23 cellular contexts compared by ENCODE assay signal in the genomic region with DNA sequence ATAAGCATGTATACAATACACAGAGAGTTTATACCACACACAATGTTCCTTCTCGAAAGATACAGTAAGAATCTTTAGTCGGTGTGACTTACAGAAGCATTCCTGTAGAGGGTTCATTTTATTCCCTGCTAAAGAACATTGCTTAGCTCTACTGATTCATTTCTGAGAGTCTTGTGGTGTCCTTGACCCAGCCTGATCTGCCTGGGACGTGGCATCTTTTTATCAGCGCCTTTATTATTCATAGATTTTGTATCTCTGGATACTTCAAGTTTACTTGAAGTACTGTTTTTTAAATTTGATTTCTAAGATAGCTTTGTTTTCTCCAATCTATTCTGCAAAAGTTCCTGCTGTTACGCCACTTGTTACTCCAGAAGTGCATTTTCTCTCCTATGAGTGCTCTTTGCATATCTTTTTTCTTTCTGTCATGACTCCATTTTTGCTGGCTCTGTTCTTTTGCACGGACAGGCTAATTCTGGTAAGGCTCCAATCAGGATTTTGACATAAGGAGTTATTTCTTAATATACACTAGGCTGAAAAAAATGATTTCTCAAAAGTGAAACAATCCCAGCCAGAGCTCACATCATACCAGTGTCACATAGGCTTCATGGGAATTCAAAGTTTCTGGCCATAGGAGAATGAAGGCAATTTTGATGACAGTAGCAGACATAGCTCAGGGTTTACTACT.
"Had no signal": no experiment of that assay in that cellular context is flagged by ENCODE, and none has a peak within 500 bp of the region (broad histone marks: within the 10 kb centered on the region; RNA-seq: fewer than 3 reads in every experiment).

No MANE protein-coding gene starts in this region.

- H3K9me3 ChIP-seq: body of pancreas, esophagus muscularis mucosa, mucosa of descending colon, spleen, suprapubic skin, tibial artery, upper lobe of right lung had no signal

- ATAC-seq: activated CD8-positive, alpha-beta T cell treated with anti-CD3 and anti-CD28 coated beads for 36 hours; activated naive CD8-positive, alpha-beta T cell treated with anti-CD3 and anti-CD28 coated beads, Interleukin-2, amount 50 U/mL, for 24 hours; body of pancreas; foreskin keratinocyte; left ventricle myocardium superior; mucosa of descending colon; natural killer cell treated with Interleukin-12 subunit alpha and Interleukin-12 subunit beta and Interleukin-15 and Interleukin-18, amount 100 ng/mL, for 72 hours; right cardiac atrium; upper lobe of right lung; WTC11 had no signal

- H3K36me3 ChIP-seq: esophagus muscularis mucosa, spleen, suprapubic skin, tibial artery, upper lobe of right lung had no signal

- H3K27ac ChIP-seq: body of pancreas, esophagus muscularis mucosa, foreskin keratinocyte, spleen, suprapubic skin, tibial artery, upper lobe of right lung had no signal

- H3K4me3 ChIP-seq: body of pancreas, esophagus muscularis mucosa, mucosa of descending colon, spleen, suprapubic skin, tibial artery, upper lobe of right lung had no signal

- H3K4me1 ChIP-seq: body of pancreas, esophagus muscularis mucosa, foreskin keratinocyte, spleen, suprapubic skin, tibial artery, upper lobe of right lung had no signal

- DNase-seq: activated CD4-positive, alpha-beta T cell treated with anti-CD3 and anti-CD28 coated beads for 1 hour; activated CD4-positive, alpha-beta T cell treated with anti-CD3 and anti-CD28 coated beads, Interleukin-2, amount 50 U/mL, for 1 hour; activated CD8-positive, alpha-beta T cell treated with anti-CD3 and anti-CD28 coated beads for 36 hours; activated naive CD8-positive, alpha-beta T cell treated with anti-CD3 and anti-CD28 coated beads, Interleukin-2, amount 50 U/mL, for 24 hours; activated T-cell treated with anti-CD3 and anti-CD28 coated beads, Interleukin-2, amount 50 U/mL, for 48 hours; aorta; body of pancreas; dermis blood vessel endothelial cell; effector CD4-positive, alpha-beta T cell; foreskin keratinocyte; left ventricle myocardium superior; mucosa of descending colon; posterior cingulate gyrus; right cardiac atrium; spleen; stimulated activated naive CD4-positive, alpha-beta T cell; T-helper 2 cell; tibial artery; upper lobe of right lung had no signal

- H3K27me3 ChIP-seq: body of pancreas, esophagus muscularis mucosa, spleen, suprapubic skin, tibial artery, upper lobe of right lung had no signal
